Comparison of ENCODE assay signal across 6 cellular contexts in the genomic region with DNA sequence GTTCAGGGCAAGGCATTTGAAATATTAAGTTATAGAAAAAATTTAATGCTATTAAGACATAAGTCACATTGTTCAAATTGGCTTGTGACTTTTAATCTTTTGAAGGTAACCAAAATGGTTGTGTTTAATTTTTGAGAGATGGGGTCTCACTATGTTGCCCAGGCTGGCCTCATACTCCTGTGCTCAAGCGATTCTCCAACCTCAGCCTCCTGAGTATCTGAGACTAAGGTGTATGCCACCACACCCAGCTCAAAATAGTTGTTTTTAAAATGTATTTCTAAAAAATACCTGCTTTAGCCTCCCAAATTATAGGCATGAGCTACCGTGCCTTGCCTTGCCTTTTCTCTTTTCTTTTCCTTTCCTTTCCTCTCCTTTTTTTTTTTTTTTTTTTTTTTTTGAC.
"Had no signal": no experiment of that assay in that cellular context is flagged by ENCODE, and none has a peak within 500 bp of the region (broad histone marks: within the 10 kb centered on the region; RNA-seq: fewer than 3 reads in every experiment).

No MANE protein-coding gene starts in this region.

- H3K9me3 Mint-ChIP-seq: GM23338, H9, HFFc6 had no signal

- H3K27ac Mint-ChIP-seq: GM23338, H9, HFFc6 had no signal

- H3K4me3 Mint-ChIP-seq: GM23338, H9, HFFc6 had no signal

- DNase-seq: H9, HCEC 1CT, HFFc6, IMR-90, KBM-7 had no signal

- ATAC-seq: GM23338 had no signal

- H3K4me1 Mint-ChIP-seq: GM23338, H9 had no signal

- H3K4me3 ChIP-seq: GM23338 had no signal
